In genomic region chr11:82719316-82719715, GRCh38 we compare ENCODE assay signal across 25 cellular contexts. TPM values are rescaled to one million over a fixed set of nuclear protein-coding genes. Genes with fewer than 3 reads are reported as not detected.
DNase-seq lines count a peak whose midpoint lies in the region; ATAC-seq, FAIRE-seq and TF ChIP-seq lines count a peak whose summit lies in the region.
"Had no signal": no experiment of that assay in that cellular context is flagged by ENCODE, and none has a peak within 500 bp of the region (broad histone marks: within the 10 kb centered on the region; RNA-seq: fewer than 3 reads in every experiment).

No MANE protein-coding gene starts in this region.

- TF ChIP-seq CTCF in glutamatergic neuron (IDR thresholded peaks at IDR 0.05; ENCODE audit: partially characterized antibody, unreplicated experiment) (no peak), D721Med (IDR thresholded peaks at IDR 0.05; ENCODE audit: insufficient read depth, missing control alignments) (no peak)

- H3K4me3 Mint-ChIP-seq in glutamatergic neuron (ENCODE audit: unreplicated experiment) = no peak overlapping the region
- H3K4me3 Mint-ChIP-seq: activated naive CD4-positive, alpha-beta T cell treated with anti-CD3 and anti-CD28 coated beads, Interleukin-2, amount 10 ng/mL, durations not matched to agents 7 days and 5 days; activated T-cell treated with anti-CD3 and anti-CD28 coated beads, Interleukin-2, amount 50 U/mL, for 72 hours; central memory CD8-positive, alpha-beta T cell; nephron progenitor cell had no signal

- ATAC-seq in HG02610 (IDR thresholded peaks at IDR 0.05; ENCODE audit: unreplicated experiment) (no peak), HG02970 (IDR thresholded peaks at IDR 0.05; ENCODE audit: low FRiP score, unreplicated experiment) (no peak)
- ATAC-seq: activated T-cell treated with anti-CD3 and anti-CD28 coated beads, Interleukin-2, amount 50 U/mL, for 72 hours; left lung; mucosa of descending colon had no signal

- peaks cover 8% of the 10 kb centered on the region for H3K4me1 Mint-ChIP-seq in glutamatergic neuron (ENCODE audit: low read depth, unreplicated experiment)
- H3K4me1 Mint-ChIP-seq: activated naive CD4-positive, alpha-beta T cell treated with anti-CD3 and anti-CD28 coated beads, Interleukin-2, amount 10 ng/mL, durations not matched to agents 7 days and 5 days; central memory CD8-positive, alpha-beta T cell had no signal

- H3K27me3 Mint-ChIP-seq in glutamatergic neuron (ENCODE audit: unreplicated experiment) = no peaks in the 10 kb centered on the region
- H3K27me3 Mint-ChIP-seq: central memory CD8-positive, alpha-beta T cell had no signal

- H3K9me3 Mint-ChIP-seq in glutamatergic neuron (ENCODE audit: unreplicated experiment) = no peaks in the 10 kb centered on the region
- H3K9me3 Mint-ChIP-seq: activated naive CD4-positive, alpha-beta T cell treated with anti-CD3 and anti-CD28 coated beads, Interleukin-2, amount 10 ng/mL, durations not matched to agents 7 days and 5 days; activated T-cell treated with anti-CD3 and anti-CD28 coated beads, Interleukin-2, amount 50 U/mL, for 72 hours; central memory CD8-positive, alpha-beta T cell; nephron progenitor cell had no signal

- H3K36me3 Mint-ChIP-seq in glutamatergic neuron (ENCODE audit: unreplicated experiment) = no peaks in the 10 kb centered on the region
- H3K36me3 Mint-ChIP-seq: activated naive CD4-positive, alpha-beta T cell treated with anti-CD3 and anti-CD28 coated beads, Interleukin-2, amount 10 ng/mL, durations not matched to agents 7 days and 5 days had no signal

- DNase-seq in Ammon's horn (ENCODE audit: low spot score) (peak; percentile 82), NCI-H446 treated with DMSO at 0.1 percent for 48 hours (lab: John Stamatoyannopoulos, UW) (peak; percentile 87), glutamatergic neuron (no peak), nucleus accumbens (lab: John Stamatoyannopoulos, UW) (peak in 40 of 56 donors; percentile 17 to 78 (median 48)), D721Med (ENCODE audit: insufficient read length, low spot score) (no peak), CD1c-positive myeloid dendritic cell (ENCODE audit: extremely low spot score) (no peak)
- DNase-seq: ACHN; activated naive CD4-positive, alpha-beta T cell treated with anti-CD3 and anti-CD28 coated beads, Interleukin-2, amount 10 ng/mL, durations not matched to agents 7 days and 5 days; activated T-cell treated with anti-CD3 and anti-CD28 coated beads, Interleukin-2, amount 50 U/mL, for 72 hours; EL; left lung; mucosa of descending colon; NCI-H187; NCI-H2171 treated with DMSO at 0.1 percent for 48 hours; NCI-H526; nephron progenitor cell; Peyer's patch; SJCRH30 had no signal

- H3K27ac Mint-ChIP-seq in glutamatergic neuron (ENCODE audit: unreplicated experiment) = peak overlapping the region; percentile 30
- H3K27ac Mint-ChIP-seq: activated naive CD4-positive, alpha-beta T cell treated with anti-CD3 and anti-CD28 coated beads, Interleukin-2, amount 10 ng/mL, durations not matched to agents 7 days and 5 days; activated T-cell treated with anti-CD3 and anti-CD28 coated beads, Interleukin-2, amount 50 U/mL, for 72 hours; nephron progenitor cell had no signal

- FAIRE-seq in D721Med (lab: Jason Lieb, UNC) = no peak

RNA-seq across cellular contexts. Expression of gene FAM181B, which starts 14.3 kb away (rescaled TPM):
- total RNA-seq in glutamatergic neuron (ENCODE audit: unreplicated experiment) = 0.47 TPM
- total RNA-seq: activated CD8-positive, alpha-beta memory T cell treated with anti-CD3 and anti-CD28 coated beads for 36 hours; activated T-cell treated with anti-CD3 and anti-CD28 coated beads, Interleukin-2, amount 50 U/mL, for 72 hours; ascending aorta; left lung; LHCN-M2; SJCRH30; T-helper 1 cell treated with Interleukin-12 subunit alpha and Interleukin-12 subunit beta and Interleukin-4 antibody, amounts not matched to agents 30 ng/mL and 1 ng/mL, for 36 hours had no signal

Comparison
In these comparisons a context has a peak if more than half of its experiments do, and no peak if none do; other contexts are left out.
1. DNase-seq: peak in Ammon's horn (single experiment), NCI-H446 treated with DMSO at 0.1 percent for 48 hours (single experiment) and nucleus accumbens (40 of 56); none in glutamatergic neuron (single experiment), D721Med (single experiment) and CD1c-positive myeloid dendritic cell (single experiment).